Comparison of ENCODE assay signal across 15 cellular contexts in the genomic region with DNA sequence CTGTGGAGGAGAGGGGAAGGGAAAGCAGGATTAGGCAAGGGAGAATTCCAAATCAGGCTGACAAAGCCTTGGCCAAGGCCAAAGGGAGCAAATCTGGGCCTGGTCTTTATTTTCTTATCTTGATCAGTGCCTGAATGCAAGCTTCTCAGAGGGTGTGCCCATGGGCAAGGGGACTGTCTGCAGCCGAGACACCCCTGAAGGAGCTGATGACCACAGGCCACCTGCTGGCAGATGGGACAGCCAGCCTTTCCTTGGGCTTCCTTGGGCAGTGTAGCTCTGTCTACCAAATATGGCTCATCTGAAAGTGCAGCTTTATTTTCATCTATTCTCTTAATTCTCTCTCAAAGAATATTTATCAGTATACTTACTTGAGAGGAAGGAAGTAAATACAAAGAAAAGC.
"Had no signal": no experiment of that assay in that cellular context is flagged by ENCODE, and none has a peak within 500 bp of the region (broad histone marks: within the 10 kb centered on the region; RNA-seq: fewer than 3 reads in every experiment).

No MANE protein-coding gene starts in this region.

- DNase-seq: activated CD4-positive, alpha-beta T cell treated with anti-CD3 and anti-CD28 coated beads for 36 hours; activated CD8-positive, alpha-beta memory T cell treated with anti-CD3 and anti-CD28 coated beads, Interleukin-2, amount 50 U/mL, for 4 hours; activated CD8-positive, alpha-beta T cell treated with anti-CD3 and anti-CD28 coated beads for 36 hours; caudate nucleus; cortex of kidney; effector CD8-positive, alpha-beta T cell; gastrocnemius medialis; lower lobe of right lung; naive thymus-derived CD4-positive, alpha-beta T cell; posterior cingulate gyrus; right cardiac atrium; T-helper 9 cell; tibial artery had no signal

- H3K27ac Mint-ChIP-seq: activated CD4-positive, alpha-beta T cell treated with anti-CD3 and anti-CD28 coated beads for 36 hours; activated CD8-positive, alpha-beta T cell treated with anti-CD3 and anti-CD28 coated beads for 36 hours; naive thymus-derived CD4-positive, alpha-beta T cell; stimulated activated effector memory CD8-positive, alpha-beta T cell treated with anti-CD3 and anti-CD28 coated beads, Interleukin-12 subunit alpha, Interleukin-12 subunit beta, amount 100 ng/mL, for 72 hours had no signal

- H3K36me3 Mint-ChIP-seq: stimulated activated effector memory CD8-positive, alpha-beta T cell treated with anti-CD3 and anti-CD28 coated beads, Interleukin-12 subunit alpha, Interleukin-12 subunit beta, amount 100 ng/mL, for 72 hours had no signal

- ATAC-seq: activated CD4-positive, alpha-beta T cell treated with anti-CD3 and anti-CD28 coated beads for 36 hours; activated CD8-positive, alpha-beta T cell treated with anti-CD3 and anti-CD28 coated beads for 36 hours; gastrocnemius medialis; lower lobe of right lung; naive thymus-derived CD4-positive, alpha-beta T cell; right cardiac atrium; stimulated activated effector memory CD8-positive, alpha-beta T cell treated with anti-CD3 and anti-CD28 coated beads, Interleukin-12 subunit alpha, Interleukin-12 subunit beta, amount 100 ng/mL, for 72 hours had no signal

- H3K27me3 Mint-ChIP-seq: activated CD4-positive, alpha-beta T cell treated with anti-CD3 and anti-CD28 coated beads for 36 hours; activated CD8-positive, alpha-beta T cell treated with anti-CD3 and anti-CD28 coated beads for 36 hours; naive thymus-derived CD4-positive, alpha-beta T cell had no signal

- H3K27ac ChIP-seq: gastrocnemius medialis, lower lobe of right lung, tibial artery had no signal

- H3K4me2 ChIP-seq: smooth muscle cell had no signal

- H3K36me3 ChIP-seq: gastrocnemius medialis, lower lobe of right lung, tibial artery had no signal

- H3K4me3 Mint-ChIP-seq: activated CD4-positive, alpha-beta T cell treated with anti-CD3 and anti-CD28 coated beads for 36 hours; activated CD8-positive, alpha-beta T cell treated with anti-CD3 and anti-CD28 coated beads for 36 hours; naive thymus-derived CD4-positive, alpha-beta T cell; stimulated activated effector memory CD8-positive, alpha-beta T cell treated with anti-CD3 and anti-CD28 coated beads, Interleukin-12 subunit alpha, Interleukin-12 subunit beta, amount 100 ng/mL, for 72 hours had no signal

- H3K4me1 Mint-ChIP-seq: activated CD4-positive, alpha-beta T cell treated with anti-CD3 and anti-CD28 coated beads for 36 hours; stimulated activated effector memory CD8-positive, alpha-beta T cell treated with anti-CD3 and anti-CD28 coated beads, Interleukin-12 subunit alpha, Interleukin-12 subunit beta, amount 100 ng/mL, for 72 hours had no signal

- H3K4me1 ChIP-seq: gastrocnemius medialis, lower lobe of right lung, tibial artery had no signal

- H3K27me3 ChIP-seq: gastrocnemius medialis, tibial artery had no signal

- H3K9me3 ChIP-seq: gastrocnemius medialis, tibial artery had no signal

- H3K4me3 ChIP-seq: gastrocnemius medialis, lower lobe of right lung, smooth muscle cell, tibial artery had no signal
